ENCODE assay signal across 8 cellular contexts in the genomic region with DNA sequence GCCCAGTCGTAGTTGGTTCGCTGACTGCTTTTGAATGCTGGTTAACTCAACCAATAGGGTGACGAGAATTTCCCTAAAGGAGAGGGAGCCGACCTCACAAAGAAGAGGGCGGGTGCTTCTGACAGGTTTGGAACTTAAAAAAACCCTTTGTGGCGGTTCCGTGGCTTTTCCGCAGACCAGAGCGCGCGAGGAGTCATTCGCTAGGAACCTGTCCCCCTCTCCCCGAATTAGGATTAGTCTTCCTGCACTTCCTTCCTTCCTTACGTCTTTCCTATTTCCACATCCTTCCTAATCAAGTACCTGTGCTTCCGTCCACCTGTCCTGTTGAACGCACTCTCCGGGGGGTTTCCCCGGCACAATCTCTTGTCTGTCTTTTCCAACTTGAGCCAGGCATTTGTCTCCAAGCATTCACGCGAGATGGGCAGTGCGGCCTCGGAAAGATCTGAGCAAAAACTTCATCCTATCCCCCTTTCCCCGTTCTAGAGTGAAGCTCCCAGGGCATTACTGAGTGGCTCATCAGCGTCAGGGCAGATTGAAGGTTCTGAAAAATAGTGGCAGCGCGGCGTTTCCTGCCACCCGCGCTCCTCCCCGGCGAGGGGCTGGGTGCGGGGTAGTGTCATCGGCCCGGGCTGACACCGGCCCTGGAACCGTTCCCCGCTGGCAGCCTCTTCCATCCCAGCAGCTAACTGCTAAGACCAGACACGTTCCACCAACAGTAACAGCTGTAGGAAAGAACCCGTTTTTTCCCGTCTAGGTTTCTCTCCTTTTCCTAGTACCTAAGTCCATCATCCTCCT. TPM values are rescaled to one million over a fixed set of nuclear protein-coding genes. Genes with fewer than 3 reads are reported as not detected.
DNase-seq lines count a peak whose midpoint lies in the region; ATAC-seq and TF ChIP-seq lines count a peak whose summit lies in the region.

No MANE protein-coding gene starts in this region.

- H3K4me1 ChIP-seq in CD4-positive, CD25-positive, alpha-beta regulatory T cell (ENCODE audit: control insufficient read depth, insufficient read depth, low read length, poor library complexity, severe bottlenecking): peaks cover 38% of the 10 kb centered on the region

- peak; percentile 86 to 88 for ATAC-seq in CD4-positive, CD25-positive, alpha-beta regulatory T cell (ENCODE audit: low read depth in 2 of 2)
- peak; percentile 66 for ATAC-seq in GM19397 (IDR thresholded peaks at IDR 0.05; ENCODE audit: unreplicated experiment)
- ATAC-seq in HG03571 (IDR thresholded peaks at IDR 0.05; ENCODE audit: unreplicated experiment): peak; percentile 80

- no peak for TF ChIP-seq CTCF in lower leg skin (IDR thresholded peaks at IDR 0.05)

- H3K27me3 ChIP-seq in CD4-positive, CD25-positive, alpha-beta regulatory T cell (ENCODE audit: control insufficient read depth, insufficient read depth, low read length): no peaks in the 10 kb centered on the region

- intact Hi-C loops in lower leg skin (cut with DNase I; ENCODE audit: low total_unique reads): no loop called here

- CTCF ChIA-PET in activated CD4-positive, alpha-beta memory T cell treated with anti-CD3 and anti-CD28 coated beads, Interleukin-2, amount 10 ng/mL, durations not matched to agents 7 days and 5 days (lab: Charles Lee): no interaction called here

- peaks cover 6% of the 10 kb centered on the region for H3K27me3 Mint-ChIP-seq in CD4-positive, CD25-positive, alpha-beta regulatory T cell
- H3K27me3 Mint-ChIP-seq in activated CD4-positive, alpha-beta memory T cell treated with anti-CD3 and anti-CD28 coated beads, Interleukin-2, amount 10 ng/mL, durations not matched to agents 7 days and 5 days: no peaks in the 10 kb centered on the region

- WGBS in lower leg skin, 2 donors: 0% methylated on average over 40 of the region's 40 CpGs

- no peaks in the 10 kb centered on the region for H3K9me3 Mint-ChIP-seq in CD4-positive, CD25-positive, alpha-beta regulatory T cell
- H3K9me3 Mint-ChIP-seq in activated CD4-positive, alpha-beta memory T cell treated with anti-CD3 and anti-CD28 coated beads, Interleukin-2, amount 10 ng/mL, durations not matched to agents 7 days and 5 days: no peaks in the 10 kb centered on the region

- H3K27ac ChIP-seq in CD4-positive, CD25-positive, alpha-beta regulatory T cell (ENCODE audit: insufficient read depth, low read length, poor library complexity, severe bottlenecking): peak overlapping the region; percentile 95

- H3K27ac Mint-ChIP-seq in CD4-positive, CD25-positive, alpha-beta regulatory T cell: peak overlapping the region; percentile 98 to 99 (median 99)
- H3K27ac Mint-ChIP-seq in activated CD4-positive, alpha-beta memory T cell treated with anti-CD3 and anti-CD28 coated beads, Interleukin-2, amount 10 ng/mL, durations not matched to agents 7 days and 5 days: peak overlapping the region; percentile 94

- peak overlapping the region; percentile 93 for H3K4me3 ChIP-seq in CD4-positive, CD25-positive, alpha-beta regulatory T cell (ENCODE audit: low read depth, low read length)
- H3K4me3 ChIP-seq in lower leg skin (ENCODE audit: low read depth, poor library complexity, severe bottlenecking): peak overlapping the region; percentile 89

- H3K36me3 ChIP-seq in CD4-positive, CD25-positive, alpha-beta regulatory T cell (ENCODE audit: control insufficient read depth, insufficient read depth, low read length): no peaks in the 10 kb centered on the region

- no peaks in the 10 kb centered on the region for H3K9me3 ChIP-seq in CD4-positive, CD25-positive, alpha-beta regulatory T cell (ENCODE audit: control insufficient read depth in 2 of 2, low read length in 2 of 2)

- peaks cover 19 to 41% (median 35%) of the 10 kb centered on the region in 4 donors for H3K4me1 Mint-ChIP-seq in CD4-positive, CD25-positive, alpha-beta regulatory T cell
- peaks cover 27% of the 10 kb centered on the region for H3K4me1 Mint-ChIP-seq in activated CD4-positive, alpha-beta memory T cell treated with anti-CD3 and anti-CD28 coated beads, Interleukin-2, amount 10 ng/mL, durations not matched to agents 7 days and 5 days

- peak; percentile 81 to 97 (median 92) for DNase-seq in CD4-positive, CD25-positive, alpha-beta regulatory T cell
- DNase-seq in NCI-H82 treated with DMSO at 0.1 percent for 48 hours (lab: John Stamatoyannopoulos, UW; ENCODE audit: unreplicated experiment): peak; percentile 88
- peak; percentile 86 for DNase-seq in activated CD4-positive, alpha-beta memory T cell treated with anti-CD3 and anti-CD28 coated beads, Interleukin-2, amount 10 ng/mL, durations not matched to agents 7 days and 5 days
- peak; percentile 79 for DNase-seq in ecto neural progenitor cell (ENCODE audit: low spot score)
- peak; percentile 91 to 94 for DNase-seq in lower leg skin (ENCODE audit: low spot score in 2 of 2)
- peak; percentile 48 to 74 for DNase-seq in stimulated activated CD4-positive, alpha-beta T cell treated with anti-CD3 and anti-CD28 coated beads, Interleukin-4, amount 100 ng/mL, for 48 hours (ENCODE audit: low read depth in 2 of 2)

- peak in 1 of 2 donors; percentile 53 for TF ChIP-seq POLR2A in lower leg skin (IDR thresholded peaks at IDR 0.05)

- H3K4me3 Mint-ChIP-seq in CD4-positive, CD25-positive, alpha-beta regulatory T cell: peak overlapping the region; percentile 94 to 100 (median 99)
- H3K4me3 Mint-ChIP-seq in activated CD4-positive, alpha-beta memory T cell treated with anti-CD3 and anti-CD28 coated beads, Interleukin-2, amount 10 ng/mL, durations not matched to agents 7 days and 5 days: peak overlapping the region; percentile 96

- H3K36me3 Mint-ChIP-seq in CD4-positive, CD25-positive, alpha-beta regulatory T cell: no peaks in the 10 kb centered on the region
- no peaks in the 10 kb centered on the region for H3K36me3 Mint-ChIP-seq in activated CD4-positive, alpha-beta memory T cell treated with anti-CD3 and anti-CD28 coated beads, Interleukin-2, amount 10 ng/mL, durations not matched to agents 7 days and 5 days (ENCODE audit: low read depth)

- POLR2A ChIA-PET in activated CD4-positive, alpha-beta memory T cell treated with anti-CD3 and anti-CD28 coated beads, Interleukin-2, amount 10 ng/mL, durations not matched to agents 7 days and 5 days (lab: Charles Lee): interaction anchor here (0.8 to 3.5 kb wide), 5 partner anchors 9 to 28 kb away, joined by 3 to 16 read pairs (median 4); no protein-coding TSS in a partner anchor

RNA-seq across cellular contexts. Expression of a gene that starts 1.5 kb away (rescaled TPM):
- 32.4 TPM for total RNA-seq in CD4-positive, CD25-positive, alpha-beta regulatory T cell
- 1 to 10 TPM; 1.9 to 3.6 (median 2.9) TPM for polyA plus RNA-seq in CD4-positive, CD25-positive, alpha-beta regulatory T cell
- total RNA-seq in activated CD4-positive, alpha-beta memory T cell treated with anti-CD3 and anti-CD28 coated beads, Interleukin-2, amount 10 ng/mL, durations not matched to agents 7 days and 5 days: 10 to 100 TPM; 16.7 to 17.2 TPM
- 10 to 100 TPM; 46.7 to 60.5 (median 50.6) TPM for total RNA-seq in lower leg skin

Comparison
In these comparisons a context has a peak if more than half of its experiments do, and no peak if none do; other contexts are left out.
1. Peak in every context shown above with its lines: DNase-seq, ATAC-seq, H3K4me3 ChIP-seq and H3K27ac ChIP-seq.